11 cellular contexts compared by ENCODE assay signal in the genomic region with DNA sequence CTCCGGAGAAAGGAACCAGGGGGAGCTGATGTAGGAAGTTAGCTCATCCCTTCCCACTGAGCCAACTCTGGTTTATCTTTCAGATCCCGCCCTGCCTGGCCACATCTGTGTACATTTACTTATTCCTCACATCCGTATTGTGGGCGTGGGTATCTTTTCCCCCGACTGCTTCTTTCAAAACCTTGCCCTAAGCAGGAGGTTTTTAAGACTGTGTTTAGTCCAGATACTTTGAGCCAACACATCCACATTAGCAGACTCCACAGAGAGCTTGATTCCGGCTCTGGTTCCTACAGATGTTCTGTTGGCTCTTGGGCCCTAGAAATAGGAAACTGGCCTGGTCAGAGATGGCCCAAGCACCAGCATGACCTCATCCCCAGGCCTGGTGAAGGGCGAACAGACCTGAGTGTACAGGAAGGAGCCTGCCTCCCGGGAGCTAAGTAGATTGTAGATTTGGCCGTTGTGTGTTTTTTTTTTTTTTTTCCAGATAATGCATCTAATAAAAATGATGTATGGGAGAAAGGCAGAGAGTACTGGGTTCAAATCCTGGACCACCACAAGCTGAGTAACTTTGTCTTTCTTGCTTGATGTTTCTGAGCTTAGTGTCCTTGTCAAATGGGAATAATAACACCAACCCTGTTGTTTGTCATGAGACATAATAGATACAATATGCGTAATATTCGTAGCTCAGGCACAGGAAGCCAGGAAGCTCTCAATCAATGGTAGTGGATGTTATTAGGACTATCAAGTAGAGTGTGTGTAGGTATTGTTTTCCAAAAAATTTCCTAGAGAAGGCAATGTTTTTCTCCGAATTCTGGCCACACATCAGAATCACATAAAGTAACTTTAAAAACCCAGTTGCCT.
DNase-seq lines count a peak whose midpoint lies in the region; ATAC-seq lines count a peak whose summit lies in the region.
"Had no signal": no experiment of that assay in that cellular context is flagged by ENCODE, and none has a peak within 500 bp of the region (broad histone marks: within the 10 kb centered on the region; RNA-seq: fewer than 3 reads in every experiment).

No MANE protein-coding gene starts in this region.

- peak; percentile 89 for ATAC-seq in Right ventricle myocardium inferior
- ATAC-seq in aorta (ENCODE audit: low FRiP score) = peak; percentile 83
- ATAC-seq in stimulated activated effector memory CD8-positive, alpha-beta T cell treated with anti-CD3 and anti-CD28 coated beads, Interleukin-12 subunit alpha, Interleukin-12 subunit beta, amount 100 ng/mL, for 72 hours = no peak
- ATAC-seq: A549 had no signal

- WGBS in aorta, 2 donors = 52 to 61% methylated on average over 12 of the region's 12 CpGs

- peaks cover 25% of the 10 kb centered on the region for H3K4me1 ChIP-seq in muscle layer of colon (ENCODE audit: insufficient read depth, low read length)
- peaks cover 0 to 2% of the 10 kb centered on the region in 2 donors for H3K4me1 ChIP-seq in aorta (ENCODE audit: control insufficient read depth in 1 of 2, insufficient read depth in 2 of 2, low read length in 2 of 2)
- H3K4me1 ChIP-seq: A549 had no signal

- no peaks in the 10 kb centered on the region for H3K9me3 ChIP-seq in muscle layer of colon (ENCODE audit: low read length)
- peaks cover 2% of the 10 kb centered on the region for H3K9me3 ChIP-seq in aorta (ENCODE audit: control insufficient read depth, low read length)

- H3K27me3 ChIP-seq in muscle layer of colon (ENCODE audit: control insufficient read depth in 1 of 2, insufficient read depth in 2 of 2, low read length in 2 of 2) (no peaks in the 10 kb centered on the region), aorta (ENCODE audit: control insufficient read depth in 1 of 2, insufficient read depth in 2 of 2, low read length in 1 of 2) (no peaks in the 10 kb centered on the region)

- H3K4me1 Mint-ChIP-seq in stimulated activated effector memory CD8-positive, alpha-beta T cell treated with anti-CD3 and anti-CD28 coated beads, Interleukin-12 subunit alpha, Interleukin-12 subunit beta, amount 100 ng/mL, for 72 hours = peaks cover 17% of the 10 kb centered on the region

- H3K9ac ChIP-seq in muscle layer of colon (ENCODE audit: low read length) = no peak overlapping the region

- DNase-seq in Right ventricle myocardium inferior (ENCODE audit: missing footprints) = peak; percentile 77
- DNase-seq in cardiac septum (ENCODE audit: low spot score) = no peak
- peak; percentile 81 for DNase-seq in fibroblast of peridontal ligament (ENCODE audit: extremely low read depth)
- DNase-seq in aorta = peak in 1 of 2 donors; percentile 65
- no peak for DNase-seq in NCI-H2196 treated with DMSO at 0.1 percent for 48 hours (lab: John Stamatoyannopoulos, UW; ENCODE audit: unreplicated experiment)
- DNase-seq in stimulated activated effector memory CD8-positive, alpha-beta T cell treated with anti-CD3 and anti-CD28 coated beads, Interleukin-12 subunit alpha, Interleukin-12 subunit beta, amount 100 ng/mL, for 72 hours (ENCODE audit: low spot score in 2 of 2) = no peak
- no peak for DNase-seq in NCI-H2171 treated with DMSO at 0.1 percent for 48 hours (lab: John Stamatoyannopoulos, UW)
- DNase-seq: activated effector memory CD4-positive, alpha-beta T cell treated with Interleukin-2 at 50 U/mL for 16 hours; posterior cingulate gyrus had no signal

- H3K27ac Mint-ChIP-seq in stimulated activated effector memory CD8-positive, alpha-beta T cell treated with anti-CD3 and anti-CD28 coated beads, Interleukin-12 subunit alpha, Interleukin-12 subunit beta, amount 100 ng/mL, for 72 hours = no peak overlapping the region

- no peak overlapping the region for H3K4me3 Mint-ChIP-seq in stimulated activated effector memory CD8-positive, alpha-beta T cell treated with anti-CD3 and anti-CD28 coated beads, Interleukin-12 subunit alpha, Interleukin-12 subunit beta, amount 100 ng/mL, for 72 hours

- peaks cover 6% of the 10 kb centered on the region for H3K9me3 Mint-ChIP-seq in stimulated activated effector memory CD8-positive, alpha-beta T cell treated with anti-CD3 and anti-CD28 coated beads, Interleukin-12 subunit alpha, Interleukin-12 subunit beta, amount 100 ng/mL, for 72 hours

- intact Hi-C loops in Right ventricle myocardium inferior (cut with DNase I) (no loop called here), cardiac septum (cut with DNase I) (no loop called here), aorta (cut with DNase I) (no loop called here)

- H3K4me3 ChIP-seq in muscle layer of colon (ENCODE audit: low read depth in 1 of 2, low read length in 2 of 2) = no peak overlapping the region
- no peak overlapping the region for H3K4me3 ChIP-seq in aorta (ENCODE audit: low read length in 2 of 2)
- H3K4me3 ChIP-seq: A549 had no signal

- H3K27ac ChIP-seq in muscle layer of colon (ENCODE audit: low read depth, low read length) (peak overlapping the region; percentile 8), aorta (ENCODE audit: low read depth in 1 of 2, low read length in 2 of 2) (no peak overlapping the region)
- H3K27ac ChIP-seq: A549 had no signal

- H3K36me3 ChIP-seq in muscle layer of colon (ENCODE audit: insufficient read depth, low read length) (no peaks in the 10 kb centered on the region), aorta (ENCODE audit: control insufficient read depth in 1 of 2, insufficient read depth in 2 of 2, low read length in 1 of 2) (no peaks in the 10 kb centered on the region)

- no peaks in the 10 kb centered on the region for H3K36me3 Mint-ChIP-seq in stimulated activated effector memory CD8-positive, alpha-beta T cell treated with anti-CD3 and anti-CD28 coated beads, Interleukin-12 subunit alpha, Interleukin-12 subunit beta, amount 100 ng/mL, for 72 hours

Comparison
In these comparisons a context has a peak if more than half of its experiments do, and no peak if none do; other contexts are left out.
1. DNase-seq: peak in Right ventricle myocardium inferior (single experiment) and fibroblast of peridontal ligament (single experiment); none in cardiac septum (single experiment), NCI-H2196 treated with DMSO at 0.1 percent for 48 hours (single experiment), stimulated activated effector memory CD8-positive, alpha-beta T cell treated with anti-CD3 and anti-CD28 coated beads, Interleukin-12 subunit alpha, Interleukin-12 subunit beta, amount 100 ng/mL, for 72 hours (0 of 2) and NCI-H2171 treated with DMSO at 0.1 percent for 48 hours (single experiment).